Comparison of ENCODE assay signal across 12 cellular contexts in the genomic region with DNA sequence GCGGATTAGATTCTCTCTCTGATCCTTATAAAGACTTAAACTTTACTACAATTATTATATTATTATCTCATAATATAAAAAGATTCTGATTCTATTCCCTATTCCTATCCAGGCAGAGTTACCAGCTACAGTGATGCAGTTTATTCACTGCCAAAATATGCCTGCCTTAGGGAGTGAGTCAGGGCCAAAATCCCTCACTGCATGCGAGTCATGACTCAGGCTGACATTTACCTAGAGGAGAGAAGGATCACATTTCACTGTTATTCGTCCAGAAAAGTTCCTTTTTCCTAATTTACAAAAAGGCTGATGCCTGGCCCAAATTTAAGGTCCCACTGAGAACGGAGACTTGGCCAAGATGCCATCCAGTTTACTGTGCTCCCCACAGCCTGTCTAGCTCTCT.
DNase-seq lines count a peak whose midpoint lies in the region; ATAC-seq, FAIRE-seq and TF ChIP-seq lines count a peak whose summit lies in the region.
"Had no signal": no experiment of that assay in that cellular context is flagged by ENCODE, and none has a peak within 500 bp of the region (broad histone marks: within the 10 kb centered on the region; RNA-seq: fewer than 3 reads in every experiment).

No MANE protein-coding gene starts in this region.

- no peaks in the 10 kb centered on the region for H3K36me3 Mint-ChIP-seq in immature natural killer cell
- H3K36me3 Mint-ChIP-seq in activated T-helper 1 cell treated with anti-CD3 and anti-CD28 coated beads, Interleukin-12 subunit alpha, Interleukin-12 subunit beta, Interleukin-2, Interleukin-4 antibody, amounts not matched to agents 30 ng/mL and 10 ng/mL and 1 ng/mL, durations not matched to agents 14 hours and 24 hours and 36 hours (ENCODE audit: low read depth), result no peaks in the 10 kb centered on the region

- POLR2A ChIA-PET in AG04449 (lab: Yijun Ruan, JAX), result no interaction called here
- POLR2A ChIA-PET in OCI-LY7 (lab: Charles Lee), result no interaction called here

- no peak overlapping the region for H2AFZ ChIP-seq in OCI-LY7 (ENCODE audit: low read length)

- H3K27ac ChIP-seq in OCI-LY7 (ENCODE audit: low read depth, low read length, poor library complexity, severe bottlenecking), result no peak overlapping the region
- H3K27ac ChIP-seq: C4-2B had no signal

- H3K27me3 Mint-ChIP-seq in immature natural killer cell (ENCODE audit: low read depth in 3 of 3), result peaks cover 0 to 1% (median 0%) of the 10 kb centered on the region in 3 donors
- peaks cover 2% of the 10 kb centered on the region for H3K27me3 Mint-ChIP-seq in activated T-helper 1 cell treated with anti-CD3 and anti-CD28 coated beads, Interleukin-12 subunit alpha, Interleukin-12 subunit beta, Interleukin-2, Interleukin-4 antibody, amounts not matched to agents 30 ng/mL and 10 ng/mL and 1 ng/mL, durations not matched to agents 14 hours and 24 hours and 36 hours (ENCODE audit: insufficient read depth)

- CTCF ChIA-PET in AG04449 (lab: Yijun Ruan, JAX), result interaction anchor here (0.7 to 1.8 kb wide), 6 partner anchors 8 to 257 kb away, joined by 3 to 8 read pairs (median 3); no protein-coding TSS in a partner anchor
- CTCF ChIA-PET in OCI-LY7 (lab: Charles Lee; ENCODE audit: unreplicated experiment), result no interaction called here

- no peaks in the 10 kb centered on the region for H3K79me2 ChIP-seq in OCI-LY7 (ENCODE audit: insufficient read depth, low read depth, low read length)

- intact Hi-C loops in activated T-helper 1 cell treated with anti-CD3 and anti-CD28 coated beads, Interleukin-12 subunit alpha, Interleukin-12 subunit beta, Interleukin-2, Interleukin-4 antibody, amounts not matched to agents 30 ng/mL and 10 ng/mL and 1 ng/mL, durations not matched to agents 14 hours and 24 hours and 36 hours (cut with micrococcal nuclease), result no loop called here
- intact Hi-C loops in OCI-LY7 (cut with micrococcal nuclease; ENCODE audit: unreplicated experiment), result no loop called here

- DNase-seq in AG04449 (ENCODE audit: low read depth, low spot score) (peak; percentile 64), HTR-8/SVneo (ENCODE audit: insufficient read length, low spot score) (peak; percentile 23), cardiac fibroblast (ENCODE audit: low read depth in 2 of 2) (peak; percentile 83 to 89), kidney tubule cell (ENCODE audit: low spot score) (peak; percentile 75), immature natural killer cell (no peak), OCI-LY7 (ENCODE audit: low spot score) (no peak)
- DNase-seq in activated T-helper 1 cell treated with anti-CD3 and anti-CD28 coated beads, Interleukin-12 subunit alpha, Interleukin-12 subunit beta, Interleukin-2, Interleukin-4 antibody, amounts not matched to agents 30 ng/mL and 10 ng/mL and 1 ng/mL, durations not matched to agents 14 hours and 24 hours and 36 hours (ENCODE audit: low spot score), result no peak
- DNase-seq: NCI-H1694, small intestine had no signal

- H3K27ac Mint-ChIP-seq in immature natural killer cell, result no peak overlapping the region
- H3K27ac Mint-ChIP-seq in activated T-helper 1 cell treated with anti-CD3 and anti-CD28 coated beads, Interleukin-12 subunit alpha, Interleukin-12 subunit beta, Interleukin-2, Interleukin-4 antibody, amounts not matched to agents 30 ng/mL and 10 ng/mL and 1 ng/mL, durations not matched to agents 14 hours and 24 hours and 36 hours, result no peak overlapping the region

- H4K20me1 ChIP-seq in OCI-LY7 (ENCODE audit: insufficient read depth, low read length), result no peaks in the 10 kb centered on the region

- H3K9me3 Mint-ChIP-seq in immature natural killer cell, result peaks cover 0 to 4% (median 0%) of the 10 kb centered on the region in 6 donors
- H3K9me3 Mint-ChIP-seq in activated T-helper 1 cell treated with anti-CD3 and anti-CD28 coated beads, Interleukin-12 subunit alpha, Interleukin-12 subunit beta, Interleukin-2, Interleukin-4 antibody, amounts not matched to agents 30 ng/mL and 10 ng/mL and 1 ng/mL, durations not matched to agents 14 hours and 24 hours and 36 hours, result peaks cover 7% of the 10 kb centered on the region

- H3K9me2 ChIP-seq in OCI-LY7 (ENCODE audit: insufficient read depth, low read length), result no peaks in the 10 kb centered on the region

- no peak for ATAC-seq in GM21526 (IDR thresholded peaks at IDR 0.05; ENCODE audit: low FRiP score, unreplicated experiment)

- no peak for TF ChIP-seq CTCF in AG04449 (IDR thresholded peaks at IDR 0.05; ENCODE audit: insufficient read depth, low read length, missing control alignments)
- no peak for TF ChIP-seq CTCF in cardiac fibroblast (IDR thresholded peaks at IDR 0.05; ENCODE audit: low read depth, low read length)
- TF ChIP-seq CTCF in OCI-LY7 (conservative IDR thresholded peaks at IDR 0.05; ENCODE audit: low read length), result no peak

- H3K4me1 Mint-ChIP-seq in immature natural killer cell, result no peaks in the 10 kb centered on the region
- H3K4me1 Mint-ChIP-seq in activated T-helper 1 cell treated with anti-CD3 and anti-CD28 coated beads, Interleukin-12 subunit alpha, Interleukin-12 subunit beta, Interleukin-2, Interleukin-4 antibody, amounts not matched to agents 30 ng/mL and 10 ng/mL and 1 ng/mL, durations not matched to agents 14 hours and 24 hours and 36 hours (ENCODE audit: low read depth), result no peaks in the 10 kb centered on the region

- H3K36me3 ChIP-seq in OCI-LY7 (ENCODE audit: insufficient read depth, low read length), result no peaks in the 10 kb centered on the region

- H3K4me3 ChIP-seq in AG04449 (ENCODE audit: low read depth, low read length) (no peak overlapping the region; the same call in 1 of the 2 replicates), cardiac fibroblast (replicated peaks in 1 of 2; ENCODE audit: low read depth in 2 of 2, low read length in 2 of 2) (no peak overlapping the region), OCI-LY7 (ENCODE audit: low read depth, low read length, poor library complexity, severe bottlenecking) (no peak overlapping the region)

- BruUV-seq in OCI-LY7 (replicated peaks; lab: Mats Ljungman, UMichigan), result no TSS peak

- H3K4me2 ChIP-seq in OCI-LY7 (ENCODE audit: low read length), result no peak overlapping the region

- FAIRE-seq in HTR-8/SVneo (lab: Jason Lieb, UNC), result no peak
- FAIRE-seq: small intestine, TTC549 had no signal

- H3K9me3 ChIP-seq in OCI-LY7 (ENCODE audit: low read length), result no peaks in the 10 kb centered on the region

- no peaks in the 10 kb centered on the region for H3K4me1 ChIP-seq in OCI-LY7 (ENCODE audit: insufficient read depth, low read length, poor library complexity, severe bottlenecking)

- H3K4me3 Mint-ChIP-seq in immature natural killer cell, result no peak overlapping the region
- no peak overlapping the region for H3K4me3 Mint-ChIP-seq in activated T-helper 1 cell treated with anti-CD3 and anti-CD28 coated beads, Interleukin-12 subunit alpha, Interleukin-12 subunit beta, Interleukin-2, Interleukin-4 antibody, amounts not matched to agents 30 ng/mL and 10 ng/mL and 1 ng/mL, durations not matched to agents 14 hours and 24 hours and 36 hours

Comparison
In these comparisons a context has a peak if more than half of its experiments do, and no peak if none do; other contexts are left out.
1. DNase-seq: peak in AG04449 (single experiment), HTR-8/SVneo (single experiment), cardiac fibroblast (2 of 2) and kidney tubule cell (single experiment); none in immature natural killer cell (0 of 3), activated T-helper 1 cell treated with anti-CD3 and anti-CD28 coated beads, Interleukin-12 subunit alpha, Interleukin-12 subunit beta, Interleukin-2, Interleukin-4 antibody, amounts not matched to agents 30 ng/mL and 10 ng/mL and 1 ng/mL, durations not matched to agents 14 hours and 24 hours and 36 hours (single experiment) and OCI-LY7 (single experiment).